Comparison of ENCODE assay signal across 13 cellular contexts in the genomic region with DNA sequence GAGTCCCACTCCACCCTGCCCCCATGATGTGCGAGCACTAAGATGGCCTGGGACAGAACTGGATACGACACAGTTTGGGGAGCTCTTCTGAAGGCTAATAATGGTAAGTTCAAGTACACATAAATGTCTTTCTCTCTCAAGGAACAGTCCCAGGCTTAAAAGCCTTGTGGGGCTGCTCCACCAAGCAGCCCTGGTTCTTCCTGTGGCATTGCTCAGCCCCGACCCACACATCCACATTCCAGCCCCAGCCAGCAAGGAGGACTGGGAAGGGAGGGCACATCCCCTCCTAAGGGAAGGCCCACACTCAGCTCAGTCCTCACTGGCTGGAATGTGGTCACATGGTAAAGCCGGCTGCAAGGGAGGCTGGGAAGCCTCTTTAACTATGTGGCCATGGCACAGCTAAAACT. TPM values are rescaled to one million over a fixed set of nuclear protein-coding genes. Genes with fewer than 3 reads are reported as not detected.
DNase-seq lines count a peak whose midpoint lies in the region; ATAC-seq and TF ChIP-seq lines count a peak whose summit lies in the region.
"Had no signal": no experiment of that assay in that cellular context is flagged by ENCODE, and none has a peak within 500 bp of the region (broad histone marks: within the 10 kb centered on the region; RNA-seq: fewer than 3 reads in every experiment).

No MANE protein-coding gene starts in this region.

- H3K27me3 Mint-ChIP-seq in activated CD8-positive, alpha-beta T cell treated with anti-CD3 and anti-CD28 coated beads, Interleukin-2, amount 10 ng/mL, durations not matched to agents 7 days and 5 days (ENCODE audit: low read depth) = peaks cover 10% of the 10 kb centered on the region
- peaks cover 2% of the 10 kb centered on the region for H3K27me3 Mint-ChIP-seq in activated CD8-positive, alpha-beta T cell treated with anti-CD3 and anti-CD28 coated beads for 36 hours
- H3K27me3 Mint-ChIP-seq in T-cell = peaks cover 0 to 5% of the 10 kb centered on the region in 2 donors
- H3K27me3 Mint-ChIP-seq in type B pancreatic cell = no peaks in the 10 kb centered on the region

- H3K36me3 Mint-ChIP-seq in activated CD8-positive, alpha-beta T cell treated with anti-CD3 and anti-CD28 coated beads, Interleukin-2, amount 10 ng/mL, durations not matched to agents 7 days and 5 days (ENCODE audit: low read depth) = no peaks in the 10 kb centered on the region
- no peaks in the 10 kb centered on the region for H3K36me3 Mint-ChIP-seq in activated CD8-positive, alpha-beta T cell treated with anti-CD3 and anti-CD28 coated beads for 36 hours (ENCODE audit: low read depth)
- no peaks in the 10 kb centered on the region for H3K36me3 Mint-ChIP-seq in T-cell
- peaks cover 4% of the 10 kb centered on the region for H3K36me3 Mint-ChIP-seq in type B pancreatic cell

- CTCF ChIA-PET in activated CD8-positive, alpha-beta T cell treated with anti-CD3 and anti-CD28 coated beads, Interleukin-2, amount 10 ng/mL, durations not matched to agents 7 days and 5 days (lab: Charles Lee) = interaction anchor here (1.0 kb wide), 1 partner anchor 9 kb away, joined by 3 read pairs; no protein-coding TSS in a partner anchor
- CTCF ChIA-PET in activated CD8-positive, alpha-beta T cell treated with anti-CD3 and anti-CD28 coated beads for 36 hours (lab: Charles Lee) = interaction anchor here (0.8 to 1.1 kb wide), 3 partner anchors 28 to 435 kb away, joined by 3 read pairs; no protein-coding TSS in a partner anchor
- CTCF ChIA-PET in T-cell (lab: Charles Lee) = interaction anchor here in 1 of 2 donors (1.0 kb wide), 1 partner anchor 17 kb away, joined by 3 read pairs; no protein-coding TSS in a partner anchor

- no peak overlapping the region for H3K4me3 Mint-ChIP-seq in activated CD8-positive, alpha-beta T cell treated with anti-CD3 and anti-CD28 coated beads, Interleukin-2, amount 10 ng/mL, durations not matched to agents 7 days and 5 days
- no peak overlapping the region for H3K4me3 Mint-ChIP-seq in activated CD8-positive, alpha-beta T cell treated with anti-CD3 and anti-CD28 coated beads for 36 hours
- no peak overlapping the region for H3K4me3 Mint-ChIP-seq in T-cell
- H3K4me3 Mint-ChIP-seq in type B pancreatic cell = no peak overlapping the region

- no peak for ATAC-seq in activated CD8-positive, alpha-beta T cell treated with anti-CD3 and anti-CD28 coated beads, Interleukin-2, amount 10 ng/mL, durations not matched to agents 7 days and 5 days
- no peak for ATAC-seq in activated CD8-positive, alpha-beta T cell treated with anti-CD3 and anti-CD28 coated beads for 36 hours
- ATAC-seq in T-cell (replicated peaks in 1 of 4) (no peak), HG03565 (IDR thresholded peaks at IDR 0.05; ENCODE audit: unreplicated experiment) (no peak), GM19455 (IDR thresholded peaks at IDR 0.05; ENCODE audit: unreplicated experiment) (no peak)

- H3K9me3 Mint-ChIP-seq in activated CD8-positive, alpha-beta T cell treated with anti-CD3 and anti-CD28 coated beads, Interleukin-2, amount 10 ng/mL, durations not matched to agents 7 days and 5 days (ENCODE audit: insufficient read depth) = no peaks in the 10 kb centered on the region
- peaks cover 5% of the 10 kb centered on the region for H3K9me3 Mint-ChIP-seq in activated CD8-positive, alpha-beta T cell treated with anti-CD3 and anti-CD28 coated beads for 36 hours
- H3K9me3 Mint-ChIP-seq in T-cell (peaks cover 0 to 3% (median 0%) of the 10 kb centered on the region in 3 donors), type B pancreatic cell (peaks cover 5% of the 10 kb centered on the region)

- intact Hi-C loops in activated CD8-positive, alpha-beta T cell treated with anti-CD3 and anti-CD28 coated beads for 36 hours (cut with micrococcal nuclease) = no loop called here

- POLR2A ChIA-PET in activated CD8-positive, alpha-beta T cell treated with anti-CD3 and anti-CD28 coated beads, Interleukin-2, amount 10 ng/mL, durations not matched to agents 7 days and 5 days (lab: Charles Lee) = interaction anchor here (0.6 to 1.5 kb wide), 3 partner anchors 17 to 33 kb away, joined by 3 to 9 read pairs (median 3); a partner anchor contains a TSS
- POLR2A ChIA-PET in activated CD8-positive, alpha-beta T cell treated with anti-CD3 and anti-CD28 coated beads for 36 hours (lab: Charles Lee) = interaction anchor here (1.0 to 3.8 kb wide), 2 partner anchors 10 to 18 kb away, joined by 3 to 31 read pairs; a partner anchor contains a TSS
- POLR2A ChIA-PET in T-cell (lab: Charles Lee) = no interaction called here

- TF ChIP-seq CTCF in activated CD8-positive, alpha-beta T cell treated with anti-CD3 and anti-CD28 coated beads for 36 hours (IDR thresholded peaks at IDR 0.05) = no peak
- TF ChIP-seq CTCF in fibroblast of the aortic adventitia (IDR thresholded peaks at IDR 0.05; ENCODE audit: insufficient read depth, low read length) = no peak
- no peak for TF ChIP-seq CTCF in type B pancreatic cell (conservative IDR thresholded peaks at IDR 0.05)

- H3K27ac Mint-ChIP-seq in activated CD8-positive, alpha-beta T cell treated with anti-CD3 and anti-CD28 coated beads, Interleukin-2, amount 10 ng/mL, durations not matched to agents 7 days and 5 days = peak overlapping the region; percentile 21
- no peak overlapping the region for H3K27ac Mint-ChIP-seq in activated CD8-positive, alpha-beta T cell treated with anti-CD3 and anti-CD28 coated beads for 36 hours
- H3K27ac Mint-ChIP-seq in T-cell (peak overlapping the region; percentile 1 to 10), type B pancreatic cell (peak overlapping the region; percentile 56)

- no peak for DNase-seq in activated CD8-positive, alpha-beta T cell treated with anti-CD3 and anti-CD28 coated beads, Interleukin-2, amount 10 ng/mL, durations not matched to agents 7 days and 5 days
- DNase-seq in activated CD8-positive, alpha-beta T cell treated with anti-CD3 and anti-CD28 coated beads for 36 hours = no peak
- DNase-seq in T-cell (no peak), fibroblast of the aortic adventitia (ENCODE audit: low read depth) (peak; percentile 45), type B pancreatic cell (ENCODE audit: extremely low spot score, unreplicated experiment) (no peak), ecto neural progenitor cell (ENCODE audit: low spot score) (no peak)
- DNase-seq: anterior cingulate cortex, NCI-H187 treated with DMSO at 0.1 percent for 48 hours, WERI-Rb-1 had no signal

- peaks cover 35% of the 10 kb centered on the region for H3K4me1 Mint-ChIP-seq in activated CD8-positive, alpha-beta T cell treated with anti-CD3 and anti-CD28 coated beads, Interleukin-2, amount 10 ng/mL, durations not matched to agents 7 days and 5 days (ENCODE audit: low read depth)
- peaks cover 38% of the 10 kb centered on the region for H3K4me1 Mint-ChIP-seq in activated CD8-positive, alpha-beta T cell treated with anti-CD3 and anti-CD28 coated beads for 36 hours (ENCODE audit: low read depth)
- H3K4me1 Mint-ChIP-seq in T-cell (peaks cover 32 to 38% (median 34%) of the 10 kb centered on the region in 3 donors), type B pancreatic cell (ENCODE audit: unreplicated experiment) (peaks cover 38% of the 10 kb centered on the region)

- H3K4me3 ChIP-seq in fibroblast of the aortic adventitia (ENCODE audit: low read depth, low read length) = no peak overlapping the region
- H3K4me3 ChIP-seq: BLaER1, right atrium auricular region had no signal

RNA-seq across cellular contexts. Expression of a gene that starts 13.3 kb away (rescaled TPM):
- total RNA-seq in activated CD8-positive, alpha-beta T cell treated with anti-CD3 and anti-CD28 coated beads, Interleukin-2, amount 10 ng/mL, durations not matched to agents 7 days and 5 days = not detected
- not detected for total RNA-seq in activated CD8-positive, alpha-beta T cell treated with anti-CD3 and anti-CD28 coated beads for 36 hours
- total RNA-seq in T-cell (not detected), fibroblast of the aortic adventitia (ENCODE audit: low replicate concordance) (not detected in 2 replicates), type B pancreatic cell (ENCODE audit: low replicate concordance) (0.36 and 0.48 TPM in 2 replicates)

RNA-seq across cellular contexts. Expression of a gene that starts 17.9 kb away (rescaled TPM):
- total RNA-seq in activated CD8-positive, alpha-beta T cell treated with anti-CD3 and anti-CD28 coated beads, Interleukin-2, amount 10 ng/mL, durations not matched to agents 7 days and 5 days = 10 to 100 TPM; 62.3 to 63.2 TPM
- total RNA-seq in activated CD8-positive, alpha-beta T cell treated with anti-CD3 and anti-CD28 coated beads for 36 hours = 10 to 100 TPM; 37.1 to 38.0 TPM
- 10 to 100 TPM; 47.5 to 55.7 (median 52.3) TPM for total RNA-seq in T-cell
- total RNA-seq in fibroblast of the aortic adventitia (ENCODE audit: low replicate concordance) = 29.4 and 33.1 TPM in 2 replicates
- 9.0 and 13.4 TPM in 2 replicates for total RNA-seq in type B pancreatic cell (ENCODE audit: low replicate concordance)

Comparison
In these comparisons a context has a peak if more than half of its experiments do, and no peak if none do; other contexts are left out.
1. POLR2A ChIA-PET loops: an anchor here in activated CD8-positive, alpha-beta T cell treated with anti-CD3 and anti-CD28 coated beads, Interleukin-2, amount 10 ng/mL, durations not matched to agents 7 days and 5 days (0.6 to 1.5 kb wide) and activated CD8-positive, alpha-beta T cell treated with anti-CD3 and anti-CD28 coated beads for 36 hours (1.0 to 3.8 kb wide); none called in T-cell.